8 cellular contexts compared by ENCODE assay signal in the genomic region with DNA sequence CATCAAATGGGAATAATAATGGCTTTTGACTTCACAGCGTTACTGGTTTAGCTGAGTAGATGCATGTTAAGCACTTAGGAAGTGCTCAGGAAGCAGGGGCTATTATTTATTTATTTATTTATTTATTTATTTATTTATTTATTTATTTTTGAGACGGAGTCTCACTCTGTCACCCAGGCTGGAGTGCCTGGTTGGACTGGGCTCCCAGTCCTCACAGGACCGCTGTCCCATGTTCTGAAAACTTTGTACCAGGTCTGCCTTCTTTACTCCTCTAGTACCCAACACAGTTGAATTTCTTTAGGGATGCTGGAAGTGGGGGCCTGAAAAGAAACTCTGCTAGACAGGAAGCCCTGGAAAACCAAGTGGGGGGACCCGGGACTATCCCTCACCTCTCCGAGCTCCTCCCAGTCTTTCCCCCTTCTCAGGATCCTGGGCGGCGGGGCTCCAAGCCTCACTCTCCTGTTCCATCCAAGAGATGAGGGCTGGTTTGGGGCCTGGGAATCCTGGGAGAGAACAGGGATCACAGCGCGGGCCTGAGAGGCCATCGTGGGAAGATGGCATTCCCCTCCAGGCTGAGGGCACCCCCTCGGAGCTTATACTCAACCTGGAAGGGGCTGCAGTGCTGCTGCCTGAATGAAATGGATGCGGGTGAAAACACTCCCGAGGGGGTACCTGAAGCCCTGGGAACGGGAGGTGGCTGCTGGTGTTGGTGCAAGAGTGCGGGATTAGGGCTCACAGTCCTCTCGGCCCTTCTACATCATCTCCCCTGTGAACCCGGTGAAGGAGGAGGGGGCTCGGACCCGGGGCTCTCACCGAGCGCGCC. TPM values are rescaled to one million over a fixed set of nuclear protein-coding genes. Genes with fewer than 3 reads are reported as not detected.
A peak's percentile ranks its signal among the peaks of the same experiment; 100 is the strongest.
DNase-seq lines count a peak whose midpoint lies in the region; ATAC-seq and TF ChIP-seq lines count a peak whose summit lies in the region.

No MANE protein-coding gene starts in this region.

- no peaks in the 10 kb centered on the region for H3K9me3 Mint-ChIP-seq in T-helper 2 cell treated with Interferon-gamma antibody and Interleukin-4, amounts not matched to agents 5 μg/mL and 100 μg/mL, for 36 hours

- H3K4me1 ChIP-seq in SJCRH30 (peaks cover 3% of the 10 kb centered on the region; the same call in 1 of the 2 replicates), muscle layer of duodenum (ENCODE audit: control insufficient read depth in 1 of 2, insufficient read depth in 2 of 2, low read length in 2 of 2) (peaks cover 3 to 23% of the 10 kb centered on the region in 2 donors)

- H3K36me3 Mint-ChIP-seq in T-helper 2 cell treated with Interferon-gamma antibody and Interleukin-4, amounts not matched to agents 5 μg/mL and 100 μg/mL, for 36 hours (ENCODE audit: low read depth) = peaks cover 10% of the 10 kb centered on the region

- H3K27ac Mint-ChIP-seq in T-helper 2 cell treated with Interferon-gamma antibody and Interleukin-4, amounts not matched to agents 5 μg/mL and 100 μg/mL, for 36 hours = peak overlapping the region; percentile 85

- no peak for TF ChIP-seq CTCF in epithelial cell of proximal tubule (conservative IDR thresholded peaks at IDR 0.05; ENCODE audit: low read depth, low read length)

- H3K4me1 Mint-ChIP-seq in T-helper 2 cell treated with Interferon-gamma antibody and Interleukin-4, amounts not matched to agents 5 μg/mL and 100 μg/mL, for 36 hours (ENCODE audit: low read depth) = peaks cover 46% of the 10 kb centered on the region

- H3K27ac ChIP-seq in SJCRH30 (peak overlapping the region; percentile 87), muscle layer of duodenum (ENCODE audit: low read length) (peak overlapping the region; percentile 93)

- H3K27me3 Mint-ChIP-seq in T-helper 2 cell treated with Interferon-gamma antibody and Interleukin-4, amounts not matched to agents 5 μg/mL and 100 μg/mL, for 36 hours (ENCODE audit: low read depth) = no peaks in the 10 kb centered on the region

- peak overlapping the region; percentile 89 for H3K4me3 Mint-ChIP-seq in T-helper 2 cell treated with Interferon-gamma antibody and Interleukin-4, amounts not matched to agents 5 μg/mL and 100 μg/mL, for 36 hours

- no peaks in the 10 kb centered on the region for H3K27me3 ChIP-seq in SJCRH30
- H3K27me3 ChIP-seq in muscle layer of duodenum (ENCODE audit: low read depth, low read length) = no peaks in the 10 kb centered on the region

- H3K9me3 ChIP-seq in SJCRH30 (replicated peaks) (no peaks in the 10 kb centered on the region), muscle layer of duodenum (ENCODE audit: control insufficient read depth in 1 of 2, low read length in 2 of 2) (no peaks in the 10 kb centered on the region)

- ATAC-seq in GM18502 (IDR thresholded peaks at IDR 0.05; ENCODE audit: poor library complexity, unreplicated experiment) (no peak), HG03565 (IDR thresholded peaks at IDR 0.05; ENCODE audit: unreplicated experiment) (no peak)

- H3K4me3 ChIP-seq in SJCRH30 (peak overlapping the region; percentile 73), epithelial cell of proximal tubule (ENCODE audit: low read depth, low read length) (peak overlapping the region; percentile 86), muscle layer of duodenum (ENCODE audit: low read depth in 1 of 2, low read length in 2 of 2) (peak overlapping the region; percentile 77 to 84)

- DNase-seq in T-helper 2 cell treated with Interferon-gamma antibody and Interleukin-4, amounts not matched to agents 5 μg/mL and 100 μg/mL, for 36 hours (ENCODE audit: low spot score) = no peak
- DNase-seq in T-helper 2 cell (no peak), SJCRH30 (peak; percentile 59 to 69), epithelial cell of proximal tubule (ENCODE audit: low read depth) (no peak), COLO829 (ENCODE audit: low spot score) (no peak)

- H3K36me3 ChIP-seq in SJCRH30 (no peaks in the 10 kb centered on the region), muscle layer of duodenum (ENCODE audit: control insufficient read depth in 1 of 2, insufficient read depth in 2 of 2, low read length in 2 of 2) (no peaks in the 10 kb centered on the region)

RNA-seq across cellular contexts. Expression of a gene that starts 0.7 kb away (rescaled TPM):
- total RNA-seq in SJCRH30 (2014; rRNA removed; shearing (Covaris generic)) = 4.2 and 4.3 TPM in 2 replicates
- total RNA-seq in epithelial cell of proximal tubule = 8.2 and 9.1 TPM in 2 replicates

RNA-seq across cellular contexts. Expression of a gene that starts 12.7 kb away (rescaled TPM):
- total RNA-seq in SJCRH30 (2014; rRNA removed; shearing (Covaris generic)) = 10.7 and 11.3 TPM in 2 replicates
- 5.2 and 10.9 TPM in 2 replicates for total RNA-seq in epithelial cell of proximal tubule

RNA-seq across cellular contexts. Expression of a gene that starts 14.7 kb away (rescaled TPM):
- total RNA-seq in SJCRH30 (2014; rRNA removed; shearing (Covaris generic)) = 13.1 and 18.2 TPM in 2 replicates
- total RNA-seq in epithelial cell of proximal tubule = 3.2 and 7.6 TPM in 2 replicates

RNA-seq across cellular contexts. Expression of a gene that starts 36.2 kb away (rescaled TPM):
- total RNA-seq in SJCRH30 (2014; rRNA removed; shearing (Covaris generic)) = 11.2 and 12.0 TPM in 2 replicates
- total RNA-seq in epithelial cell of proximal tubule = 5.1 and 7.6 TPM in 2 replicates

RNA-seq across cellular contexts. Expression of a gene that starts 39.4 kb away (rescaled TPM):
- 15.6 and 16.4 TPM in 2 replicates for total RNA-seq in SJCRH30 (2014; rRNA removed; shearing (Covaris generic))
- 7.7 and 9.6 TPM in 2 replicates for total RNA-seq in epithelial cell of proximal tubule

Comparison
In these comparisons a context has a peak if more than half of its experiments do, and no peak if none do; other contexts are left out.
1. DNase-seq: peak in SJCRH30 (2 of 2); none in T-helper 2 cell treated with Interferon-gamma antibody and Interleukin-4, amounts not matched to agents 5 μg/mL and 100 μg/mL, for 36 hours (single experiment), T-helper 2 cell (0 of 5), epithelial cell of proximal tubule (single experiment) and COLO829 (single experiment).
2. Peak in every context shown above with its lines, with median percentiles within 50 percentile points of each other: H3K4me3 ChIP-seq.